1 cellular context compared by ENCODE assay signal in genomic region chr18:59667488-59667887, GRCh38.
TF ChIP-seq lines count a peak whose summit lies in the region.

No MANE protein-coding gene starts in this region.

TF ChIP-seq in H1, 55 proteins besides CTCF, POLR2A, EP300 and RAD21:
- TF ChIP-seq, protein P1, sequence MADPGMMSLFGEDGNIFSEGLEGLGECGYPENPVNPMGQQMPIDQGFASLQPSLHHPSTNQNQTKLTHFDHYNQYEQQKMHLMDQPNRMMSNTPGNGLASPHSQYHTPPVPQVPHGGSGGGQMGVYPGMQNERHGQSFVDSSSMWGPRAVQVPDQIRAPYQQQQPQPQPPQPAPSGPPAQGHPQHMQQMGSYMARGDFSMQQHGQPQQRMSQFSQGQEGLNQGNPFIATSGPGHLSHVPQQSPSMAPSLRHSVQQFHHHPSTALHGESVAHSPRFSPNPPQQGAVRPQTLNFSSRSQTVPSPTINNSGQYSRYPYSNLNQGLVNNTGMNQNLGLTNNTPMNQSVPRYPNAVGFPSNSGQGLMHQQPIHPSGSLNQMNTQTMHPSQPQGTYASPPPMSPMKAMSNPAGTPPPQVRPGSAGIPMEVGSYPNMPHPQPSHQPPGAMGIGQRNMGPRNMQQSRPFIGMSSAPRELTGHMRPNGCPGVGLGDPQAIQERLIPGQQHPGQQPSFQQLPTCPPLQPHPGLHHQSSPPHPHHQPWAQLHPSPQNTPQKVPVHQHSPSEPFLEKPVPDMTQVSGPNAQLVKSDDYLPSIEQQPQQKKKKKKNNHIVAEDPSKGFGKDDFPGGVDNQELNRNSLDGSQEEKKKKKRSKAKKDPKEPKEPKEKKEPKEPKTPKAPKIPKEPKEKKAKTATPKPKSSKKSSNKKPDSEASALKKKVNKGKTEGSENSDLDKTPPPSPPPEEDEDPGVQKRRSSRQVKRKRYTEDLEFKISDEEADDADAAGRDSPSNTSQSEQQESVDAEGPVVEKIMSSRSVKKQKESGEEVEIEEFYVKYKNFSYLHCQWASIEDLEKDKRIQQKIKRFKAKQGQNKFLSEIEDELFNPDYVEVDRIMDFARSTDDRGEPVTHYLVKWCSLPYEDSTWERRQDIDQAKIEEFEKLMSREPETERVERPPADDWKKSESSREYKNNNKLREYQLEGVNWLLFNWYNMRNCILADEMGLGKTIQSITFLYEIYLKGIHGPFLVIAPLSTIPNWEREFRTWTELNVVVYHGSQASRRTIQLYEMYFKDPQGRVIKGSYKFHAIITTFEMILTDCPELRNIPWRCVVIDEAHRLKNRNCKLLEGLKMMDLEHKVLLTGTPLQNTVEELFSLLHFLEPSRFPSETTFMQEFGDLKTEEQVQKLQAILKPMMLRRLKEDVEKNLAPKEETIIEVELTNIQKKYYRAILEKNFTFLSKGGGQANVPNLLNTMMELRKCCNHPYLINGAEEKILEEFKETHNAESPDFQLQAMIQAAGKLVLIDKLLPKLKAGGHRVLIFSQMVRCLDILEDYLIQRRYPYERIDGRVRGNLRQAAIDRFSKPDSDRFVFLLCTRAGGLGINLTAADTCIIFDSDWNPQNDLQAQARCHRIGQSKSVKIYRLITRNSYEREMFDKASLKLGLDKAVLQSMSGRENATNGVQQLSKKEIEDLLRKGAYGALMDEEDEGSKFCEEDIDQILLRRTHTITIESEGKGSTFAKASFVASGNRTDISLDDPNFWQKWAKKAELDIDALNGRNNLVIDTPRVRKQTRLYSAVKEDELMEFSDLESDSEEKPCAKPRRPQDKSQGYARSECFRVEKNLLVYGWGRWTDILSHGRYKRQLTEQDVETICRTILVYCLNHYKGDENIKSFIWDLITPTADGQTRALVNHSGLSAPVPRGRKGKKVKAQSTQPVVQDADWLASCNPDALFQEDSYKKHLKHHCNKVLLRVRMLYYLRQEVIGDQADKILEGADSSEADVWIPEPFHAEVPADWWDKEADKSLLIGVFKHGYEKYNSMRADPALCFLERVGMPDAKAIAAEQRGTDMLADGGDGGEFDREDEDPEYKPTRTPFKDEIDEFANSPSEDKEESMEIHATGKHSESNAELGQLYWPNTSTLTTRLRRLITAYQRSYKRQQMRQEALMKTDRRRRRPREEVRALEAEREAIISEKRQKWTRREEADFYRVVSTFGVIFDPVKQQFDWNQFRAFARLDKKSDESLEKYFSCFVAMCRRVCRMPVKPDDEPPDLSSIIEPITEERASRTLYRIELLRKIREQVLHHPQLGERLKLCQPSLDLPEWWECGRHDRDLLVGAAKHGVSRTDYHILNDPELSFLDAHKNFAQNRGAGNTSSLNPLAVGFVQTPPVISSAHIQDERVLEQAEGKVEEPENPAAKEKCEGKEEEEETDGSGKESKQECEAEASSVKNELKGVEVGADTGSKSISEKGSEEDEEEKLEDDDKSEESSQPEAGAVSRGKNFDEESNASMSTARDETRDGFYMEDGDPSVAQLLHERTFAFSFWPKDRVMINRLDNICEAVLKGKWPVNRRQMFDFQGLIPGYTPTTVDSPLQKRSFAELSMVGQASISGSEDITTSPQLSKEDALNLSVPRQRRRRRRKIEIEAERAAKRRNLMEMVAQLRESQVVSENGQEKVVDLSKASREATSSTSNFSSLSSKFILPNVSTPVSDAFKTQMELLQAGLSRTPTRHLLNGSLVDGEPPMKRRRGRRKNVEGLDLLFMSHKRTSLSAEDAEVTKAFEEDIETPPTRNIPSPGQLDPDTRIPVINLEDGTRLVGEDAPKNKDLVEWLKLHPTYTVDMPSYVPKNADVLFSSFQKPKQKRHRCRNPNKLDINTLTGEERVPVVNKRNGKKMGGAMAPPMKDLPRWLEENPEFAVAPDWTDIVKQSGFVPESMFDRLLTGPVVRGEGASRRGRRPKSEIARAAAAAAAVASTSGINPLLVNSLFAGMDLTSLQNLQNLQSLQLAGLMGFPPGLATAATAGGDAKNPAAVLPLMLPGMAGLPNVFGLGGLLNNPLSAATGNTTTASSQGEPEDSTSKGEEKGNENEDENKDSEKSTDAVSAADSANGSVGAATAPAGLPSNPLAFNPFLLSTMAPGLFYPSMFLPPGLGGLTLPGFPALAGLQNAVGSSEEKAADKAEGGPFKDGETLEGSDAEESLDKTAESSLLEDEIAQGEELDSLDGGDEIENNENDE (IDR thresholded peaks at IDR 0.05; ENCODE audit: insufficient replicate concordance, low read length), result no peak
- TF ChIP-seq SP1 (IDR thresholded peaks at IDR 0.05; ENCODE audit: low read depth, low read length), result no peak
- TF ChIP-seq TAF1 (IDR thresholded peaks at IDR 0.05; ENCODE audit: low read depth, low read length), result no peak
- no peak for TF ChIP-seq CBX8 (IDR thresholded peaks at IDR 0.05; ENCODE audit: borderline replicate concordance, low read depth, low read length)
- no peak for TF ChIP-seq RXRA (IDR thresholded peaks at IDR 0.05; ENCODE audit: insufficient read depth, low read depth, low read length)
- no peak for TF ChIP-seq SRF (IDR thresholded peaks at IDR 0.05; ENCODE audit: low read depth, low read length)
- TF ChIP-seq JUN (IDR thresholded peaks at IDR 0.05; ENCODE audit: low read depth, low read length), result no peak
- TF ChIP-seq MAFK (IDR thresholded peaks at IDR 0.05; ENCODE audit: low read depth, low read length), result no peak
